In genomic region chr10:125080296-125080695, GRCh38 we compare ENCODE assay signal across 14 cellular contexts.
"Had no signal": no experiment of that assay in that cellular context is flagged by ENCODE, and none has a peak within 500 bp of the region (broad histone marks: within the 10 kb centered on the region; RNA-seq: fewer than 3 reads in every experiment).

No MANE protein-coding gene starts in this region.

- H3K27me3 ChIP-seq: cardiac muscle cell, SJCRH30, tibial artery had no signal

- H3K27ac ChIP-seq: cardiac muscle cell, SJCRH30 had no signal

- H3K36me3 Mint-ChIP-seq: activated naive CD4-positive, alpha-beta T cell treated with anti-CD3 and anti-CD28 coated beads, Interleukin-2, amount 50 U/mL, for 24 hours; naive thymus-derived CD8-positive, alpha-beta T cell; stimulated activated memory B cell treated with anti-CD40 and anti-IgM and Interleukin-4, amounts not matched to agents 10 μg/mL and 1 μg/mL and 100 μg/mL, for 72 hours had no signal

- H3K4me3 ChIP-seq: cardiac muscle cell, SJCRH30, tibial artery had no signal

- H3K9me3 ChIP-seq: SJCRH30, tibial artery had no signal

- H3K9me3 Mint-ChIP-seq: activated CD8-positive, alpha-beta T cell treated with anti-CD3 and anti-CD28 coated beads for 36 hours; activated naive CD4-positive, alpha-beta T cell treated with anti-CD3 and anti-CD28 coated beads, Interleukin-2, amount 50 U/mL, for 24 hours; activated T-cell treated with anti-CD3 and anti-CD28 coated beads, Interleukin-2, amount 50 U/mL, for 4 hours; naive thymus-derived CD8-positive, alpha-beta T cell had no signal

- H3K36me3 ChIP-seq: cardiac muscle cell, SJCRH30, tibial artery had no signal

- DNase-seq: activated CD4-positive, alpha-beta T cell treated with anti-CD3 and anti-CD28 coated beads for 48 hours; activated CD8-positive, alpha-beta T cell treated with anti-CD3 and anti-CD28 coated beads for 36 hours; activated effector memory CD4-positive, alpha-beta T cell treated with anti-CD3 and anti-CD28 coated beads, Interleukin-2, amount 50 U/mL, for 16 hours; activated T-cell treated with anti-CD3 and anti-CD28 coated beads, Interleukin-2, amount 50 U/mL, for 4 hours; foreskin fibroblast; left colon; SJCRH30; T-helper 17 cell had no signal

- ATAC-seq: activated CD8-positive, alpha-beta T cell treated with anti-CD3 and anti-CD28 coated beads for 36 hours; activated T-cell treated with anti-CD3 and anti-CD28 coated beads, Interleukin-2, amount 50 U/mL, for 4 hours; left colon; naive thymus-derived CD8-positive, alpha-beta T cell; stimulated activated memory B cell treated with anti-CD40 and anti-IgM and Interleukin-4, amounts not matched to agents 10 μg/mL and 1 μg/mL and 100 μg/mL, for 72 hours; T-helper 17 cell had no signal

- FAIRE-seq: colon had no signal

- H3K4me3 Mint-ChIP-seq: activated CD8-positive, alpha-beta T cell treated with anti-CD3 and anti-CD28 coated beads for 36 hours; activated naive CD4-positive, alpha-beta T cell treated with anti-CD3 and anti-CD28 coated beads, Interleukin-2, amount 50 U/mL, for 24 hours; activated T-cell treated with anti-CD3 and anti-CD28 coated beads, Interleukin-2, amount 50 U/mL, for 4 hours; naive thymus-derived CD8-positive, alpha-beta T cell; stimulated activated memory B cell treated with anti-CD40 and anti-IgM and Interleukin-4, amounts not matched to agents 10 μg/mL and 1 μg/mL and 100 μg/mL, for 72 hours; T-helper 17 cell had no signal

- H3K27ac Mint-ChIP-seq: activated CD8-positive, alpha-beta T cell treated with anti-CD3 and anti-CD28 coated beads for 36 hours; activated naive CD4-positive, alpha-beta T cell treated with anti-CD3 and anti-CD28 coated beads, Interleukin-2, amount 50 U/mL, for 24 hours; naive thymus-derived CD8-positive, alpha-beta T cell; stimulated activated memory B cell treated with anti-CD40 and anti-IgM and Interleukin-4, amounts not matched to agents 10 μg/mL and 1 μg/mL and 100 μg/mL, for 72 hours; T-helper 17 cell had no signal

- H3K4me1 Mint-ChIP-seq: activated naive CD4-positive, alpha-beta T cell treated with anti-CD3 and anti-CD28 coated beads, Interleukin-2, amount 50 U/mL, for 24 hours; naive thymus-derived CD8-positive, alpha-beta T cell; stimulated activated memory B cell treated with anti-CD40 and anti-IgM and Interleukin-4, amounts not matched to agents 10 μg/mL and 1 μg/mL and 100 μg/mL, for 72 hours; T-helper 17 cell had no signal
